Comparison of ENCODE assay signal across 9 cellular contexts in the genomic region with DNA sequence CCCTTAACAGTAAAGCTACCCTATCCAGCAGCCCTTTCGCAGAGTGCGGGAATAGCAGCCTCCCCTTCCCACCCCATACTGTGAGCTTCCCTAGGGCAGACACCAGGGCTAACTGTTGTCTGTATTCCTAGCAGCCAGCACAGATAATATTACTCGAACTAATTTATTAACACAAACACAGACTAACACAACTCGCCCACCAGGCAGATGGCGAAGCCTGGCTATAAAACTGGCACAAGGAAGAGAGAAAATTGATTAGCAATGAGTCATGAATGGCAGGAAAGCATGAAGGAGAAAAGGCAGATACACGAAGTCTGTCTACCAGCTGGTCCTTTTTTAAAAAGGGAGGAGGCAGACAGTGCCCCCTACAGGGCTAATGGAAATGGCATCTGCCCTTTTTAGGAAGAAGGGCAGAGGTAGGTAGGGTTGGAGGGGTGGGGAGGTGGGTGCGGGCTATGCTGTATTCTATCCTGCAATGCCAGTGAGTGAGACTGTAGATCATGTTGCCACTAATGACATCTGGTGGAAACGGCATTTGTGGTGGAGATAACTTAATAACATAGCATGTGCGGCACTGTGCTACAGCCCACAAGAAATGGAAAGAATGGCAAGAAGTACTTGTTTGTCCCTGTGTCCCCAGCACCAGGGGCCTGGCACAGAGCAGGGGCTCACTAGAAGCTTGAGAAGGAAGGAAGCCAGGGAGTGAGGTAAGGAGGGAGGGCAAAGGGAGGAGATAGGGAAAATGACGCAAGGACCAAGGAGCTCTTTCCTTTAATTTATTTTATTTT. TPM values are rescaled to one million over a fixed set of nuclear protein-coding genes. Genes with fewer than 3 reads are reported as not detected.
DNase-seq lines count a peak whose midpoint lies in the region; ATAC-seq, FAIRE-seq and TF ChIP-seq lines count a peak whose summit lies in the region.
"Had no signal": no experiment of that assay in that cellular context is flagged by ENCODE, and none has a peak within 500 bp of the region (broad histone marks: within the 10 kb centered on the region; RNA-seq: fewer than 3 reads in every experiment).

No MANE protein-coding gene starts in this region.

- H3K36me3 ChIP-seq in mesodermal cell (ENCODE audit: control insufficient read depth, insufficient read depth, low read length), result no peaks in the 10 kb centered on the region

- H3K4me1 ChIP-seq in mesodermal cell (ENCODE audit: control insufficient read depth, insufficient read depth, low read length, poor library complexity, severe bottlenecking), result peaks cover 17% of the 10 kb centered on the region

- peak; percentile 28 for DNase-seq in 8988T
- DNase-seq in GM12892 (ENCODE audit: insufficient read length), result no peak
- DNase-seq in NCI-H510A (lab: John Stamatoyannopoulos, UW), result peak; percentile 19
- peak; percentile 80 for DNase-seq in activated CD4-positive, alpha-beta T cell treated with anti-CD3 and anti-CD28 coated beads for 48 hours
- peak; percentile 75 for DNase-seq in ecto neural progenitor cell (ENCODE audit: low spot score)
- DNase-seq in stimulated activated effector memory CD8-positive, alpha-beta T cell treated with anti-CD3 and anti-CD28 coated beads, Interleukin-12 subunit alpha, Interleukin-12 subunit beta, amount 100 ng/mL, for 72 hours (ENCODE audit: low spot score in 2 of 2), result peak; percentile 50 to 83

- H3K9me3 ChIP-seq in mesodermal cell (ENCODE audit: control insufficient read depth, low read length), result no peaks in the 10 kb centered on the region

- ATAC-seq in stimulated activated effector memory CD8-positive, alpha-beta T cell treated with anti-CD3 and anti-CD28 coated beads, Interleukin-12 subunit alpha, Interleukin-12 subunit beta, amount 100 ng/mL, for 72 hours, result peak; percentile 72
- no peak for ATAC-seq in GM21367 (IDR thresholded peaks at IDR 0.05; ENCODE audit: unreplicated experiment)

- H3K27ac Mint-ChIP-seq in stimulated activated effector memory CD8-positive, alpha-beta T cell treated with anti-CD3 and anti-CD28 coated beads, Interleukin-12 subunit alpha, Interleukin-12 subunit beta, amount 100 ng/mL, for 72 hours, result peak overlapping the region; percentile 53
- H3K27ac Mint-ChIP-seq: stimulated activated naive CD8-positive, alpha-beta T cell treated with anti-CD3 and anti-CD28 coated beads, Interleukin-15, Interleukin-2, amounts not matched to agents 100 ng/mL and 50 ng/mL, for 24 hours had no signal

- H3K4me3 ChIP-seq in mesodermal cell (ENCODE audit: extremely low read depth, insufficient read depth, low read length, poor library complexity, severe bottlenecking), result no peak overlapping the region

- FAIRE-seq in GM12892 (lab: Jason Lieb, UNC), result peak; percentile 79

- H3K4me3 Mint-ChIP-seq in stimulated activated effector memory CD8-positive, alpha-beta T cell treated with anti-CD3 and anti-CD28 coated beads, Interleukin-12 subunit alpha, Interleukin-12 subunit beta, amount 100 ng/mL, for 72 hours, result no peak overlapping the region
- H3K4me3 Mint-ChIP-seq: stimulated activated naive CD8-positive, alpha-beta T cell treated with anti-CD3 and anti-CD28 coated beads, Interleukin-15, Interleukin-2, amounts not matched to agents 100 ng/mL and 50 ng/mL, for 24 hours had no signal

- H3K36me3 Mint-ChIP-seq in stimulated activated effector memory CD8-positive, alpha-beta T cell treated with anti-CD3 and anti-CD28 coated beads, Interleukin-12 subunit alpha, Interleukin-12 subunit beta, amount 100 ng/mL, for 72 hours, result no peaks in the 10 kb centered on the region

- H3K27ac ChIP-seq in mesodermal cell (ENCODE audit: low read depth, low read length, severe bottlenecking), result peak overlapping the region; percentile 23

- H3K9me3 Mint-ChIP-seq in stimulated activated effector memory CD8-positive, alpha-beta T cell treated with anti-CD3 and anti-CD28 coated beads, Interleukin-12 subunit alpha, Interleukin-12 subunit beta, amount 100 ng/mL, for 72 hours, result no peaks in the 10 kb centered on the region
- H3K9me3 Mint-ChIP-seq: stimulated activated naive CD8-positive, alpha-beta T cell treated with anti-CD3 and anti-CD28 coated beads, Interleukin-15, Interleukin-2, amounts not matched to agents 100 ng/mL and 50 ng/mL, for 24 hours had no signal

- peaks cover 19% of the 10 kb centered on the region for H3K4me1 Mint-ChIP-seq in stimulated activated effector memory CD8-positive, alpha-beta T cell treated with anti-CD3 and anti-CD28 coated beads, Interleukin-12 subunit alpha, Interleukin-12 subunit beta, amount 100 ng/mL, for 72 hours

- 35 to 36% methylated on average over 6 to 7 of the region's 10 CpGs for WGBS in mesodermal cell (ENCODE audit: insufficient coverage in 2 of 2), 2 experiments

- no peak for TF ChIP-seq POLR2A in GM12892 (IDR thresholded peaks at IDR 0.05; ENCODE audit: low read depth, low read length)

RNA-seq across cellular contexts. Expression of a gene that starts 30.6 kb away (rescaled TPM):
- 44.6 TPM for polyA plus RNA-seq in GM12892 (2012; ENCODE audit: missing spikeins)
- 44.3 TPM for polyA plus RNA-seq in mesodermal cell (2013, experiment 1 of 2)
- 43.3 TPM for polyA plus RNA-seq in mesodermal cell (2013, experiment 2 of 2)
